8 cellular contexts compared by ENCODE assay signal in genomic region chr13:40974460-40975407, GRCh38. TPM values are rescaled to one million over a fixed set of nuclear protein-coding genes. Genes with fewer than 3 reads are reported as not detected.
DNase-seq lines count a peak whose midpoint lies in the region; FAIRE-seq and TF ChIP-seq lines count a peak whose summit lies in the region.

No MANE protein-coding gene starts in this region.

- H3K4me3 ChIP-seq in WI38 (ENCODE audit: low read depth, low read length), result no peak overlapping the region

- TF ChIP-seq CTCF in WI38 (IDR thresholded peaks at IDR 0.05; ENCODE audit: low read depth, low read length), result peak; percentile 58

- FAIRE-seq in frontal cortex (lab: Jason Lieb, UNC), result peak; percentile 3

- peak; percentile 27 for DNase-seq in activated naive CD4-positive, alpha-beta T cell treated with Interleukin-2 at 50 U/mL for 16 hours
- no peak for DNase-seq in activated naive CD4-positive, alpha-beta T cell (lab: John Stamatoyannopoulos, UW)
- peak; percentile 23 for DNase-seq in H4 (ENCODE audit: low spot score)
- DNase-seq in Kasumi-1 (lab: John Stamatoyannopoulos, UW), result peak; percentile 69 to 70
- no peak for DNase-seq in frontal cortex (ENCODE audit: low spot score in 2 of 2)
- DNase-seq in renal cortical epithelial cell (ENCODE audit: low read depth), result peak; percentile 76
- DNase-seq in GM19238 (ENCODE audit: insufficient read length, low spot score), result no peak

RNA-seq across cellular contexts. Expression of gene ELF1, which starts 44.4 kb away (rescaled TPM):
- 17.3 and 18.1 TPM in 2 replicates for total RNA-seq in H4 (2014; rRNA removed; shearing (Covaris generic))
- total RNA-seq in frontal cortex (8.2 TPM), renal cortical epithelial cell (75.2 and 122 TPM in 2 replicates)

Comparison
In these comparisons a context has a peak if more than half of its experiments do, and no peak if none do; other contexts are left out.
1. DNase-seq: peak in activated naive CD4-positive, alpha-beta T cell treated with Interleukin-2 at 50 U/mL for 16 hours (single experiment), H4 (single experiment), Kasumi-1 (2 of 2) and renal cortical epithelial cell (single experiment); none in activated naive CD4-positive, alpha-beta T cell (0 of 4), frontal cortex (0 of 2) and GM19238 (single experiment).